Comparison of ENCODE assay signal across 20 cellular contexts in genomic region chr12:9820281-9820930, GRCh38. TPM values are rescaled to one million over a fixed set of nuclear protein-coding genes. Genes with fewer than 3 reads are reported as not detected.
DNase-seq lines count a peak whose midpoint lies in the region; ATAC-seq, FAIRE-seq and TF ChIP-seq lines count a peak whose summit lies in the region.
"Had no signal": no experiment of that assay in that cellular context is flagged by ENCODE, and none has a peak within 500 bp of the region (broad histone marks: within the 10 kb centered on the region; RNA-seq: fewer than 3 reads in every experiment).

No MANE protein-coding gene starts in this region.

- intact Hi-C loops in natural killer cell (cut with micrococcal nuclease) = loop anchor here (10.0 kb wide), 1 partner anchor 176 kb away; no protein-coding TSS in a partner anchor

- ATAC-seq in central memory CD8-positive, alpha-beta T cell (replicated peaks; ENCODE audit: extremely low read depth, poor library complexity, severe bottlenecking) = no peak
- ATAC-seq in natural killer cell = peak; percentile 65 to 90 (median 81)
- no peak for ATAC-seq in GM18861 (IDR thresholded peaks at IDR 0.05; ENCODE audit: unreplicated experiment)
- ATAC-seq in HG02571 (IDR thresholded peaks at IDR 0.05; ENCODE audit: unreplicated experiment) = no peak
- ATAC-seq: GM23338, HepG2 had no signal

- CTCF ChIA-PET in CD8-positive, alpha-beta memory T cell (lab: Charles Lee) = interaction anchor here (0.6 to 1.2 kb wide), 2 partner anchors 9 to 30 kb away, joined by 3 read pairs; no protein-coding TSS in a partner anchor

- peaks cover 7 to 25% of the 10 kb centered on the region in 2 donors for H3K27me3 Mint-ChIP-seq in CD8-positive, alpha-beta memory T cell
- H3K27me3 Mint-ChIP-seq in central memory CD8-positive, alpha-beta T cell = no peaks in the 10 kb centered on the region
- H3K27me3 Mint-ChIP-seq in natural killer cell (ENCODE audit: low read depth in 2 of 2) = no peaks in the 10 kb centered on the region

- H3K9me3 Mint-ChIP-seq in CD8-positive, alpha-beta memory T cell = peaks cover 0 to 5% (median 0%) of the 10 kb centered on the region in 5 donors
- H3K9me3 Mint-ChIP-seq in central memory CD8-positive, alpha-beta T cell = no peaks in the 10 kb centered on the region
- H3K9me3 Mint-ChIP-seq in natural killer cell = peaks cover 0 to 8% of the 10 kb centered on the region in 2 donors
- H3K9me3 Mint-ChIP-seq: GM23338, H9 had no signal

- no peak overlapping the region for H3K4me3 ChIP-seq in CD8-positive, alpha-beta memory T cell (ENCODE audit: low read length)
- H3K4me3 ChIP-seq: BLaER1 treated with 17β-estradiol and CSF1 and Interleukin-3, amounts not matched to agents 10 nM and 100 nM; GM23338 had no signal

- H3K9me3 ChIP-seq in CD8-positive, alpha-beta memory T cell (ENCODE audit: low read length) = no peaks in the 10 kb centered on the region

- H3K4me3 Mint-ChIP-seq in CD8-positive, alpha-beta memory T cell = peak overlapping the region in 5 of 7 donors; percentile 11 to 84 (median 38)
- H3K4me3 Mint-ChIP-seq in central memory CD8-positive, alpha-beta T cell = peak overlapping the region; percentile 69
- H3K4me3 Mint-ChIP-seq in natural killer cell = peak overlapping the region; percentile 91
- H3K4me3 Mint-ChIP-seq: CD4-positive, CD25-positive, alpha-beta regulatory T cell; GM23338; H9 had no signal

- no peak for DNase-seq in CD8-positive, alpha-beta memory T cell
- no peak for DNase-seq in central memory CD8-positive, alpha-beta T cell (ENCODE audit: low spot score in 2 of 2)
- no peak for DNase-seq in natural killer cell
- DNase-seq in urothelium cell line (ENCODE audit: low spot score) = no peak
- no peak for DNase-seq in cerebellum (ENCODE audit: low spot score)
- DNase-seq: ACHN; CD4-positive, CD25-positive, alpha-beta regulatory T cell; DMS153; DMS79 treated with DMSO at 0.1 percent for 48 hours; EL; H9 had no signal

- H3K36me3 ChIP-seq in CD8-positive, alpha-beta memory T cell (ENCODE audit: insufficient read depth, low read length) = no peaks in the 10 kb centered on the region
- H3K36me3 ChIP-seq: BLaER1 treated with 17β-estradiol and CSF1 and Interleukin-3, amounts not matched to agents 10 nM and 100 nM had no signal

- peak; percentile 73 for FAIRE-seq in urothelium cell line (lab: Jason Lieb, UNC)
- FAIRE-seq: G401.6, GM12891, HepG2, HTR-8/SVneo had no signal

- H3K4me1 ChIP-seq in CD8-positive, alpha-beta memory T cell (ENCODE audit: insufficient read depth, low read length) = no peaks in the 10 kb centered on the region
- H3K4me1 ChIP-seq: BLaER1 treated with 17β-estradiol and CSF1 and Interleukin-3, amounts not matched to agents 10 nM and 100 nM had no signal

- TF ChIP-seq CTCF in natural killer cell (IDR thresholded peaks at IDR 0.05) = no peak

- H3K27ac ChIP-seq in CD8-positive, alpha-beta memory T cell (ENCODE audit: low read depth, low read length) = no peak overlapping the region
- H3K27ac ChIP-seq: BLaER1 treated with 17β-estradiol and CSF1 and Interleukin-3, amounts not matched to agents 10 nM and 100 nM had no signal

- H3K4me1 Mint-ChIP-seq in CD8-positive, alpha-beta memory T cell = peaks cover 18 to 33% (median 24%) of the 10 kb centered on the region in 3 donors
- H3K4me1 Mint-ChIP-seq in central memory CD8-positive, alpha-beta T cell = peaks cover 39% of the 10 kb centered on the region
- H3K4me1 Mint-ChIP-seq in natural killer cell = peaks cover 83 to 86% of the 10 kb centered on the region in 2 donors
- H3K4me1 Mint-ChIP-seq: GM23338, H9 had no signal

- H3K36me3 Mint-ChIP-seq in CD8-positive, alpha-beta memory T cell = peaks cover 0 to 29% (median 2%) of the 10 kb centered on the region in 3 donors
- H3K36me3 Mint-ChIP-seq in central memory CD8-positive, alpha-beta T cell (ENCODE audit: insufficient read depth) = no peaks in the 10 kb centered on the region
- peaks cover 15% of the 10 kb centered on the region for H3K36me3 Mint-ChIP-seq in natural killer cell
- H3K36me3 Mint-ChIP-seq: CD4-positive, CD25-positive, alpha-beta regulatory T cell had no signal

- peak overlapping the region in 3 of 8 donors; percentile 27 to 67 (median 58) for H3K27ac Mint-ChIP-seq in CD8-positive, alpha-beta memory T cell
- peak overlapping the region; percentile 41 for H3K27ac Mint-ChIP-seq in central memory CD8-positive, alpha-beta T cell (ENCODE audit: low read depth)
- H3K27ac Mint-ChIP-seq in natural killer cell = peak overlapping the region; percentile 85 to 92
- H3K27ac Mint-ChIP-seq: CD4-positive, CD25-positive, alpha-beta regulatory T cell; GM23338 had no signal

- POLR2A ChIA-PET in CD8-positive, alpha-beta memory T cell (lab: Charles Lee) = no interaction called here

- no peaks in the 10 kb centered on the region for H3K27me3 ChIP-seq in CD8-positive, alpha-beta memory T cell (ENCODE audit: insufficient read depth, low read length, poor library complexity, severe bottlenecking)
- H3K27me3 ChIP-seq: BLaER1 treated with 17β-estradiol and CSF1 and Interleukin-3, amounts not matched to agents 10 nM and 100 nM had no signal

RNA-seq across cellular contexts. Expression of gene KLRF1, which starts 6.9 kb away (rescaled TPM):
- not detected for total RNA-seq in CD8-positive, alpha-beta memory T cell
- 52.1 TPM for polyA plus RNA-seq in CD8-positive, alpha-beta memory T cell
- total RNA-seq in natural killer cell (100 to 1,000 TPM; 364 to 424 (median 392) TPM), cerebellum (not detected)
- total RNA-seq: A172; CD4-positive, CD25-positive, alpha-beta regulatory T cell; GM23338; H9; HepG2 had no signal
- polyA plus RNA-seq: HepG2 had no signal

RNA-seq across cellular contexts. Expression of gene CLEC2B, which starts 48.7 kb away (rescaled TPM):
- 10 to 100 TPM; 13.7 to 16.5 TPM for total RNA-seq in CD8-positive, alpha-beta memory T cell
- polyA plus RNA-seq in CD8-positive, alpha-beta memory T cell = 72.9 TPM
- total RNA-seq in natural killer cell (100 to 1,000 TPM; 158 to 302 (median 220) TPM), cerebellum (3.7 TPM)
- total RNA-seq: GM23338, H9, HepG2 had no signal
- polyA plus RNA-seq: GM23338, HepG2 had no signal

RNA-seq across cellular contexts. Expression of gene CD69, which starts 59.7 kb away (rescaled TPM):
- total RNA-seq in CD8-positive, alpha-beta memory T cell = 10 to 100 TPM; 66.8 to 67.1 TPM
- polyA plus RNA-seq in CD8-positive, alpha-beta memory T cell = 253 TPM
- total RNA-seq in natural killer cell (1,000 to 10,000 TPM in 1 of 3 donors, 100 to 1,000 TPM in 2; 739 to 1,541 (median 990) TPM), cerebellum (0.64 TPM)
- total RNA-seq: A172, GM23338, H9, HepG2 had no signal
- polyA plus RNA-seq: GM23338, HepG2 had no signal

Comparison
In these comparisons a context has a peak if more than half of its experiments do, and no peak if none do; other contexts are left out.
1. H3K4me3 Mint-ChIP-seq: peak in every context shown above with its lines; median percentile 91 in natural killer cell; 69 in central memory CD8-positive, alpha-beta T cell; 38 in CD8-positive, alpha-beta memory T cell.
2. ATAC-seq: peak in natural killer cell (3 of 3); none in central memory CD8-positive, alpha-beta T cell (single experiment), GM18861 (single experiment) and HG02571 (single experiment).
3. RNA of gene KLRF1, which starts 6.9 kb away (total RNA-seq): 364 to 424 TPM in natural killer cell; not detected in CD8-positive, alpha-beta memory T cell and not detected in cerebellum (single experiment); every median in the first group is over 100 times any median in the second.
4. RNA of gene CLEC2B, which starts 48.7 kb away (total RNA-seq): 158 to 302 TPM in natural killer cell; 13.7 to 16.5 TPM in CD8-positive, alpha-beta memory T cell and 3.7 TPM in cerebellum (single experiment); every median in the first group is over 4 times any median in the second.
5. RNA of gene CD69, which starts 59.7 kb away (total RNA-seq): 739 to 1,541 TPM in natural killer cell and 66.8 to 67.1 TPM in CD8-positive, alpha-beta memory T cell; 0.64 TPM in cerebellum (single experiment); every median in the first group is over 10 times any median in the second.